Comparison of ENCODE assay signal across 1 cellular context in genomic region chr14:100285021-100285912, GRCh38.
A peak's percentile ranks its signal among the peaks of the same experiment; 100 is the strongest.
TF ChIP-seq lines count a peak whose summit lies in the region.

No MANE protein-coding gene starts in this region.

TF ChIP-seq in HEK293, 187 proteins besides CTCF, POLR2A, EP300 and RAD21 (continued from another document and continues in another):
- TF ChIP-seq, protein P1, sequence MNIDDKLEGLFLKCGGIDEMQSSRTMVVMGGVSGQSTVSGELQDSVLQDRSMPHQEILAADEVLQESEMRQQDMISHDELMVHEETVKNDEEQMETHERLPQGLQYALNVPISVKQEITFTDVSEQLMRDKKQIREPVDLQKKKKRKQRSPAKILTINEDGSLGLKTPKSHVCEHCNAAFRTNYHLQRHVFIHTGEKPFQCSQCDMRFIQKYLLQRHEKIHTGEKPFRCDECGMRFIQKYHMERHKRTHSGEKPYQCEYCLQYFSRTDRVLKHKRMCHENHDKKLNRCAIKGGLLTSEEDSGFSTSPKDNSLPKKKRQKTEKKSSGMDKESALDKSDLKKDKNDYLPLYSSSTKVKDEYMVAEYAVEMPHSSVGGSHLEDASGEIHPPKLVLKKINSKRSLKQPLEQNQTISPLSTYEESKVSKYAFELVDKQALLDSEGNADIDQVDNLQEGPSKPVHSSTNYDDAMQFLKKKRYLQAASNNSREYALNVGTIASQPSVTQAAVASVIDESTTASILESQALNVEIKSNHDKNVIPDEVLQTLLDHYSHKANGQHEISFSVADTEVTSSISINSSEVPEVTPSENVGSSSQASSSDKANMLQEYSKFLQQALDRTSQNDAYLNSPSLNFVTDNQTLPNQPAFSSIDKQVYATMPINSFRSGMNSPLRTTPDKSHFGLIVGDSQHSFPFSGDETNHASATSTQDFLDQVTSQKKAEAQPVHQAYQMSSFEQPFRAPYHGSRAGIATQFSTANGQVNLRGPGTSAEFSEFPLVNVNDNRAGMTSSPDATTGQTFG (tag by site-specific recombination; IDR thresholded peaks at IDR 0.05; ENCODE audit: borderline replicate concordance): no peak
- TF ChIP-seq ZSCAN30 (tag by site-specific recombination; IDR thresholded peaks at IDR 0.05) (peak; percentile 76), BCL6B (tag by site-specific recombination; IDR thresholded peaks at IDR 0.05) (no peak), ZNF549 (tag by site-specific recombination; IDR thresholded peaks at IDR 0.05) (no peak), GLIS1 (tag by site-specific recombination; IDR thresholded peaks at IDR 0.05) (peak; percentile 78), HOXC10 (CRISPR knock-in tag; IDR thresholded peaks at IDR 0.05) (no peak), ZFP37 (tag by site-specific recombination; IDR thresholded peaks at IDR 0.05) (0 out of 2 replicates have a peak, but pooled peaks have one; percentile 20), WT1 (tag by site-specific recombination; IDR thresholded peaks at IDR 0.05) (no peak; the same call in 1 of the 2 replicates), ZNF600 (tag by site-specific recombination; IDR thresholded peaks at IDR 0.05) (no peak), REST (tag by site-specific recombination; IDR thresholded peaks at IDR 0.05) (no peak), ZNF157 (tag by site-specific recombination; IDR thresholded peaks at IDR 0.05) (no peak), ZBTB20 (tag by site-specific recombination; IDR thresholded peaks at IDR 0.05) (peak; percentile 26; the same call in 1 of the 2 replicates), SP7 (tag by site-specific recombination; IDR thresholded peaks at IDR 0.05) (peak; percentile 78), REPIN1 (tag by site-specific recombination; IDR thresholded peaks at IDR 0.05; ENCODE audit: low read depth) (peak; percentile 80; the same call in 1 of the 2 replicates), TRIM28 (IDR thresholded peaks at IDR 0.05; ENCODE audit: borderline replicate concordance, low read length) (no peak), ZBTB21 (tag by site-specific recombination; IDR thresholded peaks at IDR 0.05) (no peak), ZNF621 (tag by site-specific recombination; IDR thresholded peaks at IDR 0.05) (no peak), ZNF473 (tag by site-specific recombination; IDR thresholded peaks at IDR 0.05) (no peak), ZBTB17 (tag by site-specific recombination; IDR thresholded peaks at IDR 0.05) (peak; percentile 15; the same call in 1 of the 2 replicates), ZXDB (tag by site-specific recombination; IDR thresholded peaks at IDR 0.05) (peak; percentile 82), ZNF175 (tag by site-specific recombination; IDR thresholded peaks at IDR 0.05) (no peak), ZNF155 (tag by site-specific recombination; IDR thresholded peaks at IDR 0.05) (no peak), GFI1B (tag by site-specific recombination; IDR thresholded peaks at IDR 0.05) (no peak), ZNF776 (tag by site-specific recombination; IDR thresholded peaks at IDR 0.05; ENCODE audit: borderline replicate concordance) (no peak), ZIC2 (tag by site-specific recombination; IDR thresholded peaks at IDR 0.05) (peak; percentile 64), ZNF514 (tag by site-specific recombination; IDR thresholded peaks at IDR 0.05) (no peak), TSHZ1 (tag by site-specific recombination; IDR thresholded peaks at IDR 0.05; ENCODE audit: borderline replicate concordance) (no peak; the same call in 1 of the 2 replicates), ZNF423 (tag by site-specific recombination; IDR thresholded peaks at IDR 0.05) (peak; percentile 89), KLF10 (tag by site-specific recombination; IDR thresholded peaks at IDR 0.05) (peak; percentile 35; the same call in 1 of the 2 replicates), ZNF146 (tag by site-specific recombination; IDR thresholded peaks at IDR 0.05) (no peak; the same call in 1 of the 2 replicates), ZNF274 (IDR thresholded peaks at IDR 0.05; ENCODE audit: low read length) (no peak), ZNF274 (tag by site-specific recombination; IDR thresholded peaks at IDR 0.05; ENCODE audit: borderline replicate concordance) (no peak)
- TF ChIP-seq, protein P2, sequence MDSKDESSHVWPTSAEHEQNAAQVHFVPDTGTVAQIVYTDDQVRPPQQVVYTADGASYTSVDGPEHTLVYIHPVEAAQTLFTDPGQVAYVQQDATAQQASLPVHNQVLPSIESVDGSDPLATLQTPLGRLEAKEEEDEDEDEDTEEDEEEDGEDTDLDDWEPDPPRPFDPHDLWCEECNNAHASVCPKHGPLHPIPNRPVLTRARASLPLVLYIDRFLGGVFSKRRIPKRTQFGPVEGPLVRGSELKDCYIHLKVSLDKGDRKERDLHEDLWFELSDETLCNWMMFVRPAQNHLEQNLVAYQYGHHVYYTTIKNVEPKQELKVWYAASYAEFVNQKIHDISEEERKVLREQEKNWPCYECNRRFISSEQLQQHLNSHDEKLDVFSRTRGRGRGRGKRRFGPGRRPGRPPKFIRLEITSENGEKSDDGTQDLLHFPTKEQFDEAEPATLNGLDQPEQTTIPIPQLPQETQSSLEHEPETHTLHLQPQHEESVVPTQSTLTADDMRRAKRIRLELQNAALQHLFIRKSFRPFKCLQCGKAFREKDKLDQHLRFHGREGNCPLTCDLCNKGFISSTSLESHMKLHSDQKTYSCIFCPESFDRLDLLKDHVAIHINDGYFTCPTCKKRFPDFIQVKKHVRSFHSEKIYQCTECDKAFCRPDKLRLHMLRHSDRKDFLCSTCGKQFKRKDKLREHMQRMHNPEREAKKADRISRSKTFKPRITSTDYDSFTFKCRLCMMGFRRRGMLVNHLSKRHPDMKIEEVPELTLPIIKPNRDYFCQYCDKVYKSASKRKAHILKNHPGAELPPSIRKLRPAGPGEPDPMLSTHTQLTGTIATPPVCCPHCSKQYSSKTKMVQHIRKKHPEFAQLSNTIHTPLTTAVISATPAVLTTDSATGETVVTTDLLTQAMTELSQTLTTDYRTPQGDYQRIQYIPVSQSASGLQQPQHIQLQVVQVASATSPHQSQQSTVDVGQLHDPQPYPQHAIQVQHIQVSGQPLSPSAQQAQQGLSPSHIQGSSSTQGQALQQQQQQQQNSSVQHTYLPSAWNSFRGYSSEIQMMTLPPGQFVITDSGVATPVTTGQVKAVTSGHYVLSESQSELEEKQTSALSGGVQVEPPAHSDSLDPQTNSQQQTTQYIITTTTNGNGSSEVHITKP (tag by site-specific recombination; IDR thresholded peaks at IDR 0.05): 0 out of 2 replicates have a peak, but pooled peaks have one; percentile 26
- TF ChIP-seq, protein P3, sequence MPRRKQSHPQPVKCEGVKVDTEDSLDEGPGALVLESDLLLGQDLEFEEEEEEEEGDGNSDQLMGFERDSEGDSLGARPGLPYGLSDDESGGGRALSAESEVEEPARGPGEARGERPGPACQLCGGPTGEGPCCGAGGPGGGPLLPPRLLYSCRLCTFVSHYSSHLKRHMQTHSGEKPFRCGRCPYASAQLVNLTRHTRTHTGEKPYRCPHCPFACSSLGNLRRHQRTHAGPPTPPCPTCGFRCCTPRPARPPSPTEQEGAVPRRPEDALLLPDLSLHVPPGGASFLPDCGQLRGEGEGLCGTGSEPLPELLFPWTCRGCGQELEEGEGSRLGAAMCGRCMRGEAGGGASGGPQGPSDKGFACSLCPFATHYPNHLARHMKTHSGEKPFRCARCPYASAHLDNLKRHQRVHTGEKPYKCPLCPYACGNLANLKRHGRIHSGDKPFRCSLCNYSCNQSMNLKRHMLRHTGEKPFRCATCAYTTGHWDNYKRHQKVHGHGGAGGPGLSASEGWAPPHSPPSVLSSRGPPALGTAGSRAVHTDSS (tag by site-specific recombination; IDR thresholded peaks at IDR 0.05): 0 out of 2 replicates have a peak, but pooled peaks have one; percentile 14
- TF ChIP-seq, protein P4, sequence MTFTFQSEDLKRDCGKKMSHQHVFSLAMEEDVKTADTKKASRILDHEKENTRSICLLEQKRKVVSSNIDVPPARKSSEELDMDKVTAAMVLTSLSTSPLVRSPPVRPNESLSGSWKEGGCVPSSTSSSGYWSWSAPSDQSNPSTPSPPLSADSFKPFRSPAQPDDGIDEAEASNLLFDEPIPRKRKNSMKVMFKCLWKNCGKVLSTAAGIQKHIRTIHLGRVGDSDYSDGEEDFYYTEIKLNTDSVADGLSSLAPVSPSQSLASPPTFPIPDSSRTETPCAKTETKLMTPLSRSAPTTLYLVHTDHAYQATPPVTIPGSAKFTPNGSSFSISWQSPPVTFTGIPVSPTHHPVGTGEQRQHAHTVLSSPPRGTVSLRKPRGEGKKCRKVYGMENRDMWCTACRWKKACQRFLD (tag by site-specific recombination; IDR thresholded peaks at IDR 0.05): no peak
- TF ChIP-seq, protein P5, sequence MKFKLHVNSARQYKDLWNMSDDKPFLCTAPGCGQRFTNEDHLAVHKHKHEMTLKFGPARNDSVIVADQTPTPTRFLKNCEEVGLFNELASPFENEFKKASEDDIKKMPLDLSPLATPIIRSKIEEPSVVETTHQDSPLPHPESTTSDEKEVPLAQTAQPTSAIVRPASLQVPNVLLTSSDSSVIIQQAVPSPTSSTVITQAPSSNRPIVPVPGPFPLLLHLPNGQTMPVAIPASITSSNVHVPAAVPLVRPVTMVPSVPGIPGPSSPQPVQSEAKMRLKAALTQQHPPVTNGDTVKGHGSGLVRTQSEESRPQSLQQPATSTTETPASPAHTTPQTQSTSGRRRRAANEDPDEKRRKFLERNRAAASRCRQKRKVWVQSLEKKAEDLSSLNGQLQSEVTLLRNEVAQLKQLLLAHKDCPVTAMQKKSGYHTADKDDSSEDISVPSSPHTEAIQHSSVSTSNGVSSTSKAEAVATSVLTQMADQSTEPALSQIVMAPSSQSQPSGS (tag by site-specific recombination; IDR thresholded peaks at IDR 0.05; ENCODE audit: low read depth): no peak
- TF ChIP-seq, protein P6, sequence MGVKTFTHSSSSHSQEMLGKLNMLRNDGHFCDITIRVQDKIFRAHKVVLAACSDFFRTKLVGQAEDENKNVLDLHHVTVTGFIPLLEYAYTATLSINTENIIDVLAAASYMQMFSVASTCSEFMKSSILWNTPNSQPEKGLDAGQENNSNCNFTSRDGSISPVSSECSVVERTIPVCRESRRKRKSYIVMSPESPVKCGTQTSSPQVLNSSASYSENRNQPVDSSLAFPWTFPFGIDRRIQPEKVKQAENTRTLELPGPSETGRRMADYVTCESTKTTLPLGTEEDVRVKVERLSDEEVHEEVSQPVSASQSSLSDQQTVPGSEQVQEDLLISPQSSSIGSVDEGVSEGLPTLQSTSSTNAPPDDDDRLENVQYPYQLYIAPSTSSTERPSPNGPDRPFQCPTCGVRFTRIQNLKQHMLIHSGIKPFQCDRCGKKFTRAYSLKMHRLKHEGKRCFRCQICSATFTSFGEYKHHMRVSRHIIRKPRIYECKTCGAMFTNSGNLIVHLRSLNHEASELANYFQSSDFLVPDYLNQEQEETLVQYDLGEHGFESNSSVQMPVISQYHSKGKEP (tag by site-specific recombination; IDR thresholded peaks at IDR 0.05): no peak
